In the genomic region with DNA sequence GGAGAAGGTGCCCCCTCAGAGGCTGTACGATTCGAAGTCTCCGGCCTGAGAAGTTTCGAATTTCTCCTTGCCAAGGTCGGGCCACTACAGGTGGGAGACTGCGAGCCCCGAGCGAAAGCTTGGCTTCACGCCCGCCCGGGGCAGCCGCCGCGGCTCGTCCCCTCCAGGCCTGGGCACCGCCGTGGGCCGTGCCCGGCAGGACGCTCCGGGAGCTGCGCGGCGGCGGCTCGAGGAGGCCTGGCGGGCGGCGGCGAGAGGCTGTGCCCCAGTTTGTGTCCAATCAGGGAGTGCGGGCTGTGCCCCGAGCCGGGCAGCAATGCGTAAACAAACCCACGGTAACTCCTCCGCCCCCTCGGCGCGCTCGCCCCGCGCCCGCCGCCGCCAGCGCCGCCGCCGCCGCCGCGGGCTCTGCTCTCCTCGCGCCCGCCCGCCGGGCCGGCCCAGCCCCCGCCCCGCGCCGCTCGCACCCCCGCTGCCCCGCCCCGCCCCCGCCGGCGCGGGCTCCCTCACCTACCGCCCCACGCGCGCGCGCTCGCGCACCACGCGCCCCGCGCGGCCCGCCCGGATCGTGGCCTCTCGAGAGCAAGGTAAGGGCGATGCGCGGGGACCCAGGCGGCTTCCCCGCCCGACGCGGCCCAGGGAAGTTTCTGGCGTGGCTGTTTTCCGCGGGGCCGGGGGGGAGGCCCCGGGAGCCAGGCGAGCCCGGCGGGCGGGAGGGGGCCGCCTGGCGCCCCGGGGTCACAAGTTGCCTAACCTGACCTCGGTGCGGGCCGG, we compare ENCODE assay signal across 8 cellular contexts. TPM values are rescaled to one million over a fixed set of nuclear protein-coding genes. Genes with fewer than 3 reads are reported as not detected.
DNase-seq lines count a peak whose midpoint lies in the region; ATAC-seq and TF ChIP-seq lines count a peak whose summit lies in the region.

No MANE protein-coding gene starts in this region.

- H3K36me3 ChIP-seq in CD4-positive, CD25-positive, alpha-beta regulatory T cell (ENCODE audit: control insufficient read depth, insufficient read depth, low read length): no peaks in the 10 kb centered on the region
- H3K36me3 ChIP-seq in SK-N-MC (ENCODE audit: insufficient read depth, low read length): no peaks in the 10 kb centered on the region
- no peaks in the 10 kb centered on the region for H3K36me3 ChIP-seq in suprapubic skin

- peaks cover 33 to 52% (median 41%) of the 10 kb centered on the region in 4 donors for H3K4me1 Mint-ChIP-seq in CD4-positive, CD25-positive, alpha-beta regulatory T cell
- H3K4me1 Mint-ChIP-seq in activated naive CD8-positive, alpha-beta T cell treated with anti-CD3 and anti-CD28 coated beads, Interleukin-2, amount 10 ng/mL, durations not matched to agents 7 days and 5 days: peaks cover 26% of the 10 kb centered on the region
- no peaks in the 10 kb centered on the region for H3K4me1 Mint-ChIP-seq in glutamatergic neuron (ENCODE audit: low read depth, unreplicated experiment)

- WGBS in suprapubic skin: 0% methylated on average over 22 of the region's 110 CpGs

- POLR2A ChIA-PET in activated naive CD8-positive, alpha-beta T cell treated with anti-CD3 and anti-CD28 coated beads, Interleukin-2, amount 10 ng/mL, durations not matched to agents 7 days and 5 days (lab: Charles Lee): interaction anchor here (0.6 to 3.2 kb wide), 28 partner anchors 9 to 1686 kb away, joined by 3 to 51 read pairs (median 4); a partner anchor contains a TSS

- peaks cover 0 to 7% (median 1%) of the 10 kb centered on the region in 7 donors for H3K9me3 Mint-ChIP-seq in CD4-positive, CD25-positive, alpha-beta regulatory T cell
- no peaks in the 10 kb centered on the region for H3K9me3 Mint-ChIP-seq in activated naive CD8-positive, alpha-beta T cell treated with anti-CD3 and anti-CD28 coated beads, Interleukin-2, amount 10 ng/mL, durations not matched to agents 7 days and 5 days
- H3K9me3 Mint-ChIP-seq in glutamatergic neuron (ENCODE audit: unreplicated experiment): no peaks in the 10 kb centered on the region

- DNase-seq in CD4-positive, CD25-positive, alpha-beta regulatory T cell: peak; percentile 68 to 80 (median 69)
- DNase-seq in SK-N-MC (ENCODE audit: low read depth, low spot score) (no peak), glutamatergic neuron (peak; percentile 42), omental fat pad (ENCODE audit: low spot score) (no peak), suprapubic skin (ENCODE audit: low spot score in 2 of 2) (peak; percentile 84)
- DNase-seq in activated naive CD8-positive, alpha-beta T cell treated with anti-CD3 and anti-CD28 coated beads, Interleukin-2, amount 10 ng/mL, durations not matched to agents 7 days and 5 days: peak; percentile 84

- no peak for TF ChIP-seq CTCF in glutamatergic neuron (IDR thresholded peaks at IDR 0.05; ENCODE audit: partially characterized antibody, unreplicated experiment)
- no peak for TF ChIP-seq CTCF in omental fat pad (IDR thresholded peaks at IDR 0.05)
- TF ChIP-seq CTCF in suprapubic skin (IDR thresholded peaks at IDR 0.05): no peak

- no peaks in the 10 kb centered on the region for H3K9me3 ChIP-seq in CD4-positive, CD25-positive, alpha-beta regulatory T cell (ENCODE audit: control insufficient read depth in 2 of 2, low read length in 2 of 2)
- H3K9me3 ChIP-seq in SK-N-MC (ENCODE audit: low read depth, low read length): no peaks in the 10 kb centered on the region
- H3K9me3 ChIP-seq in suprapubic skin: no peaks in the 10 kb centered on the region

- TF ChIP-seq POLR2A in suprapubic skin (IDR thresholded peaks at IDR 0.05): peak; percentile 33 to 53

- peak overlapping the region; percentile 80 for H3K4me3 ChIP-seq in CD4-positive, CD25-positive, alpha-beta regulatory T cell (ENCODE audit: low read depth, low read length)
- H3K4me3 ChIP-seq in SK-N-MC: peak overlapping the region; percentile 78
- peak overlapping the region; percentile 80 for H3K4me3 ChIP-seq in suprapubic skin

- H3K4me3 Mint-ChIP-seq in CD4-positive, CD25-positive, alpha-beta regulatory T cell: peak overlapping the region; percentile 87 to 96 (median 88)
- peak overlapping the region; percentile 84 for H3K4me3 Mint-ChIP-seq in activated naive CD8-positive, alpha-beta T cell treated with anti-CD3 and anti-CD28 coated beads, Interleukin-2, amount 10 ng/mL, durations not matched to agents 7 days and 5 days
- peak overlapping the region; percentile 66 for H3K4me3 Mint-ChIP-seq in glutamatergic neuron (ENCODE audit: unreplicated experiment)

- H3K27ac Mint-ChIP-seq in CD4-positive, CD25-positive, alpha-beta regulatory T cell: peak overlapping the region in 2 of 3 donors; percentile 90 to 93
- H3K27ac Mint-ChIP-seq in activated naive CD8-positive, alpha-beta T cell treated with anti-CD3 and anti-CD28 coated beads, Interleukin-2, amount 10 ng/mL, durations not matched to agents 7 days and 5 days: peak overlapping the region; percentile 92
- no peak overlapping the region for H3K27ac Mint-ChIP-seq in glutamatergic neuron (ENCODE audit: unreplicated experiment)

- peaks cover 2% of the 10 kb centered on the region for H3K36me3 Mint-ChIP-seq in CD4-positive, CD25-positive, alpha-beta regulatory T cell
- H3K36me3 Mint-ChIP-seq in activated naive CD8-positive, alpha-beta T cell treated with anti-CD3 and anti-CD28 coated beads, Interleukin-2, amount 10 ng/mL, durations not matched to agents 7 days and 5 days: no peaks in the 10 kb centered on the region
- peaks cover 6% of the 10 kb centered on the region for H3K36me3 Mint-ChIP-seq in glutamatergic neuron (ENCODE audit: unreplicated experiment)

- H3K9ac ChIP-seq in SK-N-MC (ENCODE audit: insufficient read length): peak overlapping the region; percentile 75

- peaks cover 16% of the 10 kb centered on the region for H3K27me3 Mint-ChIP-seq in CD4-positive, CD25-positive, alpha-beta regulatory T cell
- no peaks in the 10 kb centered on the region for H3K27me3 Mint-ChIP-seq in activated naive CD8-positive, alpha-beta T cell treated with anti-CD3 and anti-CD28 coated beads, Interleukin-2, amount 10 ng/mL, durations not matched to agents 7 days and 5 days
- H3K27me3 Mint-ChIP-seq in glutamatergic neuron (ENCODE audit: unreplicated experiment): peaks cover 20% of the 10 kb centered on the region

- no peaks in the 10 kb centered on the region for H3K27me3 ChIP-seq in CD4-positive, CD25-positive, alpha-beta regulatory T cell (ENCODE audit: control insufficient read depth, insufficient read depth, low read length)
- H3K27me3 ChIP-seq in suprapubic skin: no peaks in the 10 kb centered on the region

- peak; percentile 63 to 66 for ATAC-seq in CD4-positive, CD25-positive, alpha-beta regulatory T cell (ENCODE audit: low read depth in 2 of 2)
- ATAC-seq in GM19372 (IDR thresholded peaks at IDR 0.05; ENCODE audit: low read depth, unreplicated experiment) (peak; percentile 52), HG03460 (IDR thresholded peaks at IDR 0.05; ENCODE audit: unreplicated experiment) (peak; percentile 53), omental fat pad (ENCODE audit: low FRiP score) (peak; percentile 82)
- peak; percentile 56 for ATAC-seq in activated naive CD8-positive, alpha-beta T cell treated with anti-CD3 and anti-CD28 coated beads, Interleukin-2, amount 10 ng/mL, durations not matched to agents 7 days and 5 days (ENCODE audit: low read depth)

- peaks cover 12% of the 10 kb centered on the region for H3K4me1 ChIP-seq in CD4-positive, CD25-positive, alpha-beta regulatory T cell (ENCODE audit: control insufficient read depth, insufficient read depth, low read length, poor library complexity, severe bottlenecking)
- peaks cover 25% of the 10 kb centered on the region for H3K4me1 ChIP-seq in suprapubic skin

- TF ChIP-seq EP300 in suprapubic skin (IDR thresholded peaks at IDR 0.05): peak; percentile 21

- H3K27ac ChIP-seq in CD4-positive, CD25-positive, alpha-beta regulatory T cell (ENCODE audit: insufficient read depth, low read length, poor library complexity, severe bottlenecking): peak overlapping the region; percentile 84
- H3K27ac ChIP-seq in SK-N-MC (no peak overlapping the region), suprapubic skin (peak overlapping the region; percentile 96)

RNA-seq across cellular contexts. Expression of a gene that starts 57.8 kb away (rescaled TPM):
- 59.7 TPM for total RNA-seq in CD4-positive, CD25-positive, alpha-beta regulatory T cell
- 10 to 100 TPM; 43.5 to 60.3 (median 49.1) TPM for polyA plus RNA-seq in CD4-positive, CD25-positive, alpha-beta regulatory T cell
- total RNA-seq in activated naive CD8-positive, alpha-beta T cell treated with anti-CD3 and anti-CD28 coated beads, Interleukin-2, amount 10 ng/mL, durations not matched to agents 7 days and 5 days: 10 to 100 TPM; 51.6 to 52.5 TPM
- total RNA-seq in glutamatergic neuron (ENCODE audit: unreplicated experiment) (3.0 TPM), omental fat pad (10 to 100 TPM; 31.9 to 55.4 (median 42.5) TPM), suprapubic skin (10 to 100 TPM; 29.8 to 60.3 (median 31.4) TPM)

Comparison
In these comparisons a context has a peak if more than half of its experiments do, and no peak if none do; other contexts are left out.
1. DNase-seq: peak in CD4-positive, CD25-positive, alpha-beta regulatory T cell (3 of 3), activated naive CD8-positive, alpha-beta T cell treated with anti-CD3 and anti-CD28 coated beads, Interleukin-2, amount 10 ng/mL, durations not matched to agents 7 days and 5 days (single experiment), glutamatergic neuron (single experiment) and suprapubic skin (2 of 2); none in SK-N-MC (single experiment) and omental fat pad (single experiment).
2. Peak in every context shown above with its lines, with median percentiles within 50 percentile points of each other: ATAC-seq, H3K4me3 ChIP-seq and H3K4me3 Mint-ChIP-seq.